ENCODE assay signal across 38 cellular contexts in genomic region chr2:118495278-118495677, GRCh38.
"Had no signal": no experiment of that assay in that cellular context is flagged by ENCODE, and none has a peak within 500 bp of the region (broad histone marks: within the 10 kb centered on the region; RNA-seq: fewer than 3 reads in every experiment).

No MANE protein-coding gene starts in this region.

- H3K9me3 ChIP-seq: adrenal gland, body of pancreas, Peyer's patch had no signal

- H3K9me3 Mint-ChIP-seq: activated T-helper 1 cell treated with anti-CD3 and anti-CD28 coated beads, Interleukin-12 subunit alpha, Interleukin-12 subunit beta, Interleukin-2, Interleukin-4 antibody, amounts not matched to agents 30 ng/mL and 10 ng/mL and 1 ng/mL, durations not matched to agents 14 hours and 24 hours and 36 hours had no signal

- H3K4me3 ChIP-seq: adrenal gland, body of pancreas, MG63, Peyer's patch had no signal

- H3K27ac ChIP-seq: adrenal gland, body of pancreas, Peyer's patch, VCaP had no signal

- H3K27me3 ChIP-seq: adrenal gland, body of pancreas, MG63, Peyer's patch had no signal

- ATAC-seq: activated naive CD4-positive, alpha-beta T cell treated with anti-CD3 and anti-CD28 coated beads, Interleukin-2, amount 50 U/mL, for 72 hours; activated T-cell treated with anti-CD3 and anti-CD28 coated beads, Interleukin-2, amount 50 U/mL, for 4 hours; body of pancreas; PC-3 had no signal

- H3K27ac Mint-ChIP-seq: activated B cell treated with CpG ODN at 0.5 μM for 24 hours; activated CD4-positive, alpha-beta memory T cell treated with anti-CD3 and anti-CD28 coated beads for 36 hours; activated naive CD4-positive, alpha-beta T cell treated with anti-CD3 and anti-CD28 coated beads for 36 hours; activated naive CD4-positive, alpha-beta T cell treated with anti-CD3 and anti-CD28 coated beads, Interleukin-2, amount 50 U/mL, for 72 hours; activated T-helper 1 cell treated with anti-CD3 and anti-CD28 coated beads, Interleukin-12 subunit alpha, Interleukin-12 subunit beta, Interleukin-2, Interleukin-4 antibody, amounts not matched to agents 30 ng/mL and 10 ng/mL and 1 ng/mL, durations not matched to agents 14 hours and 24 hours and 36 hours had no signal

- DNase-seq: activated B cell treated with CpG ODN at 0.5 μM for 24 hours; activated CD4-positive, alpha-beta memory T cell treated with anti-CD3 and anti-CD28 coated beads for 36 hours; activated CD4-positive, alpha-beta T cell treated with anti-CD3 and anti-CD28 coated beads for 4 hours; activated CD4-positive, alpha-beta T cell treated with anti-CD3 and anti-CD28 coated beads, Interleukin-2, amount 50 U/mL, for 1 hour; activated CD4-positive, CD25-positive, alpha-beta regulatory T cell treated with anti-CD3 and anti-CD28 coated beads, Interleukin-2, amount 50 U/mL, for 72 hours; activated CD8-positive, alpha-beta memory T cell treated with anti-CD3 and anti-CD28 coated beads, Interleukin-2, amount 50 U/mL, for 4 hours; activated gamma-delta T cell treated with Interleukin-2 at 50 U/mL for 16 hours; activated naive CD4-positive, alpha-beta T cell treated with anti-CD3 and anti-CD28 coated beads for 36 hours; activated T-cell treated with anti-CD3 and anti-CD28 coated beads for 4 hours; activated T-cell treated with anti-CD3 and anti-CD28 coated beads, Interleukin-2, amount 50 U/mL, for 4 hours; adrenal gland; body of pancreas; central memory CD4-positive, alpha-beta T cell; Karpas-422; KBM-7; MG63; NCI-H1092; NCI-H1417; NCI-H146; NCI-H187; NCI-H2029 treated with DMSO at 0.1 percent for 48 hours; NCI-H2107; NCI-H2171 treated with DMSO at 0.1 percent for 48 hours; NCI-H2227 treated with DMSO at 0.1 percent for 48 hours; NCI-H446; NCI-H510A treated with DMSO at 0.1 percent for 48 hours; NCI-H526 treated with DMSO at 0.1 percent for 48 hours; PC-3; Peyer's patch; Right ventricle myocardium superior; RPMI8226; SW 1271; T-helper 1 cell; T-helper 2 cell; T-helper 9 cell had no signal

- H3K4me3 Mint-ChIP-seq: activated B cell treated with CpG ODN at 0.5 μM for 24 hours; activated CD4-positive, alpha-beta memory T cell treated with anti-CD3 and anti-CD28 coated beads for 36 hours; activated naive CD4-positive, alpha-beta T cell treated with anti-CD3 and anti-CD28 coated beads for 36 hours; activated T-cell treated with anti-CD3 and anti-CD28 coated beads, Interleukin-2, amount 50 U/mL, for 4 hours; activated T-helper 1 cell treated with anti-CD3 and anti-CD28 coated beads, Interleukin-12 subunit alpha, Interleukin-12 subunit beta, Interleukin-2, Interleukin-4 antibody, amounts not matched to agents 30 ng/mL and 10 ng/mL and 1 ng/mL, durations not matched to agents 14 hours and 24 hours and 36 hours had no signal

- H3K4me1 ChIP-seq: adrenal gland, body of pancreas, Peyer's patch had no signal

- H3K36me3 Mint-ChIP-seq: activated CD4-positive, alpha-beta memory T cell treated with anti-CD3 and anti-CD28 coated beads for 36 hours had no signal

- H3K4me1 Mint-ChIP-seq: activated B cell treated with CpG ODN at 0.5 μM for 24 hours had no signal

- H3K36me3 ChIP-seq: adrenal gland, MG63, Peyer's patch had no signal
